Comparison of ENCODE assay signal across 8 cellular contexts in genomic region chr7:129644634-129645230, GRCh38. TPM values are rescaled to one million over a fixed set of nuclear protein-coding genes. Genes with fewer than 3 reads are reported as not detected.
DNase-seq lines count a peak whose midpoint lies in the region; ATAC-seq and TF ChIP-seq lines count a peak whose summit lies in the region.

No MANE protein-coding gene starts in this region.

- no peak overlapping the region for H3K27ac ChIP-seq in gastrocnemius medialis

- no peak for ATAC-seq in gastrocnemius medialis
- no peak for ATAC-seq in HG02970 (IDR thresholded peaks at IDR 0.05; ENCODE audit: low FRiP score, unreplicated experiment)
- no peak for ATAC-seq in GM21515 (IDR thresholded peaks at IDR 0.05; ENCODE audit: unreplicated experiment)

- no peak for TF ChIP-seq POLR2A in gastrocnemius medialis (IDR thresholded peaks at IDR 0.05)

- intact Hi-C loops in gastrocnemius medialis (cut with DNase I; ENCODE audit: low total_unique reads): loop anchor here (10.0 kb wide), 2 partner anchors 140 to 280 kb away; partner anchors contain the start of gene SMKR1

- H3K4me1 ChIP-seq in gastrocnemius medialis: peaks cover 7 to 16% of the 10 kb centered on the region in 2 donors

- H3K27me3 ChIP-seq in gastrocnemius medialis: no peaks in the 10 kb centered on the region

- TF ChIP-seq CTCF in fibroblast of mammary gland (conservative IDR thresholded peaks at IDR 0.05; ENCODE audit: control insufficient read depth, insufficient read depth, low read depth, low read length) (peak; percentile 57), gastrocnemius medialis (IDR thresholded peaks at IDR 0.05 in 4 of 5, conservative IDR thresholded peaks at IDR 0.05 in 1 of 5) (peak in 4 of 5 experiments; percentile 23 to 49 (median 34))

- DNase-seq in CD1c-positive myeloid dendritic cell (ENCODE audit: extremely low spot score) (peak; percentile 45), RKO (ENCODE audit: low spot score) (peak; percentile 88), fibroblast of mammary gland (ENCODE audit: low read depth) (peak; percentile 68), gastrocnemius medialis (no peak), UCSD-AML1 (lab: John Stamatoyannopoulos, UW; ENCODE audit: unreplicated experiment) (no peak)
- peak; percentile 28 for DNase-seq in Jurkat, Clone E6-1 (ENCODE audit: low read depth, low spot score)

- in situ Hi-C loops in gastrocnemius medialis (cut with MboI; ENCODE audit: low sequenced_read_pairs in 4 of 4): loop anchor here in 3 of 4 donors (25.0 kb wide), 2 partner anchors 282 to 368 kb away; no protein-coding TSS in a partner anchor

- no peaks in the 10 kb centered on the region for H3K36me3 ChIP-seq in gastrocnemius medialis

- H3K9me3 ChIP-seq in gastrocnemius medialis: no peaks in the 10 kb centered on the region

- no peak overlapping the region for H3K4me3 ChIP-seq in Jurkat, Clone E6-1 (ENCODE audit: low read length)
- H3K4me3 ChIP-seq in fibroblast of mammary gland (ENCODE audit: control insufficient read depth, low read depth, low read length) (no peak overlapping the region), gastrocnemius medialis (no peak overlapping the region)

RNA-seq across cellular contexts. Expression of gene NRF1, which starts 33.2 kb away (rescaled TPM):
- 18.4 TPM for polyA plus RNA-seq in Jurkat, Clone E6-1 (2012; ENCODE audit: insufficient read depth, insufficient read length)
- 10 to 100 TPM; 11.3 to 26.3 (median 18.0) TPM for total RNA-seq in gastrocnemius medialis

Comparison
In these comparisons a context has a peak if more than half of its experiments do, and no peak if none do; other contexts are left out.
1. DNase-seq: peak in CD1c-positive myeloid dendritic cell (single experiment), Jurkat, Clone E6-1 (single experiment), RKO (single experiment) and fibroblast of mammary gland (single experiment); none in gastrocnemius medialis (0 of 2) and UCSD-AML1 (single experiment).